ENCODE assay signal across 10 cellular contexts in genomic region chr2:218894168-218895157, GRCh38. TPM values are rescaled to one million over a fixed set of nuclear protein-coding genes. Genes with fewer than 3 reads are reported as not detected.
A peak's percentile ranks its signal among the peaks of the same experiment; 100 is the strongest.
DNase-seq lines count a peak whose midpoint lies in the region; ATAC-seq and TF ChIP-seq lines count a peak whose summit lies in the region.
"Had no signal": no experiment of that assay in that cellular context is flagged by ENCODE, and none has a peak within 500 bp of the region (broad histone marks: within the 10 kb centered on the region; RNA-seq: fewer than 3 reads in every experiment).

No MANE protein-coding gene starts in this region.

- H2AFZ ChIP-seq in OCI-LY3 (ENCODE audit: low read depth, low read length): no peak overlapping the region

- peak overlapping the region; percentile 99; the same call in 1 of the 2 replicates for H3K27ac ChIP-seq in OCI-LY3 (ENCODE audit: low read length)

- H3K9me3 Mint-ChIP-seq in endothelial cell (ENCODE audit: unreplicated experiment): no peaks in the 10 kb centered on the region
- H3K9me3 Mint-ChIP-seq in stimulated activated memory B cell treated with anti-CD40 and anti-IgM and Interleukin-4, amounts not matched to agents 10 μg/mL and 1 μg/mL and 100 μg/mL, for 72 hours: no peaks in the 10 kb centered on the region

- peak overlapping the region; percentile 76 for H3K4me2 ChIP-seq in OCI-LY3 (ENCODE audit: low read length)

- H4K20me1 ChIP-seq in OCI-LY3 (ENCODE audit: insufficient read depth, low read length): no peaks in the 10 kb centered on the region

- peak overlapping the region; percentile 71; the same call in 1 of the 2 replicates for H3K4me3 ChIP-seq in OCI-LY3 (ENCODE audit: low read length)

- peak overlapping the region; percentile 30 for H3K27ac Mint-ChIP-seq in endothelial cell (ENCODE audit: unreplicated experiment)
- peak overlapping the region; percentile 78 for H3K27ac Mint-ChIP-seq in stimulated activated memory B cell treated with anti-CD40 and anti-IgM and Interleukin-4, amounts not matched to agents 10 μg/mL and 1 μg/mL and 100 μg/mL, for 72 hours

- H3K36me3 ChIP-seq in OCI-LY3 (replicated peaks; ENCODE audit: low read depth, low read length): peaks cover 26% of the 10 kb centered on the region

- peaks cover 12% of the 10 kb centered on the region for H3K4me1 Mint-ChIP-seq in endothelial cell (ENCODE audit: unreplicated experiment)
- peaks cover 63% of the 10 kb centered on the region for H3K4me1 Mint-ChIP-seq in stimulated activated memory B cell treated with anti-CD40 and anti-IgM and Interleukin-4, amounts not matched to agents 10 μg/mL and 1 μg/mL and 100 μg/mL, for 72 hours

- ATAC-seq in stimulated activated memory B cell treated with anti-CD40 and anti-IgM and Interleukin-4, amounts not matched to agents 10 μg/mL and 1 μg/mL and 100 μg/mL, for 72 hours: no peak
- ATAC-seq in GM19035 (IDR thresholded peaks at IDR 0.05; ENCODE audit: unreplicated experiment) (no peak), HG03159 (IDR thresholded peaks at IDR 0.05; ENCODE audit: unreplicated experiment) (no peak)

- peaks cover 54% of the 10 kb centered on the region for H3K27me3 Mint-ChIP-seq in endothelial cell (ENCODE audit: unreplicated experiment)
- H3K27me3 Mint-ChIP-seq in stimulated activated memory B cell treated with anti-CD40 and anti-IgM and Interleukin-4, amounts not matched to agents 10 μg/mL and 1 μg/mL and 100 μg/mL, for 72 hours: no peaks in the 10 kb centered on the region

- DNase-seq in activated CD8-positive, alpha-beta memory T cell treated with anti-CD3 and anti-CD28 coated beads, Interleukin-2, amount 50 U/mL, for 48 hours: peak; percentile 58
- DNase-seq in activated CD8-positive, alpha-beta memory T cell treated with anti-CD3 and anti-CD28 coated beads for 24 hours: no peak
- no peak for DNase-seq in endothelial cell (ENCODE audit: low spot score)
- no peak for DNase-seq in AG08395 (ENCODE audit: low spot score)
- DNase-seq: aorta had no signal

- H3K4me3 Mint-ChIP-seq in endothelial cell (ENCODE audit: unreplicated experiment): peak overlapping the region; percentile 59
- H3K4me3 Mint-ChIP-seq in stimulated activated memory B cell treated with anti-CD40 and anti-IgM and Interleukin-4, amounts not matched to agents 10 μg/mL and 1 μg/mL and 100 μg/mL, for 72 hours: peak overlapping the region; percentile 55

- peaks cover 85% of the 10 kb centered on the region for H3K4me1 ChIP-seq in OCI-LY3 (ENCODE audit: low read length)

- H3K79me2 ChIP-seq in OCI-LY3 (ENCODE audit: low read length): no peaks in the 10 kb centered on the region

- peak overlapping the region; percentile 17; the same call in 1 of the 2 replicates for H3K9ac ChIP-seq in OCI-LY3 (ENCODE audit: low read length)

- TF ChIP-seq CTCF in OCI-LY3 (IDR thresholded peaks at IDR 0.05; ENCODE audit: low read depth, low read length) (no peak), endothelial cell (IDR thresholded peaks at IDR 0.05; ENCODE audit: unreplicated experiment) (no peak)

- peaks cover 9% of the 10 kb centered on the region for H3K36me3 Mint-ChIP-seq in endothelial cell (ENCODE audit: low read depth, unreplicated experiment)
- H3K36me3 Mint-ChIP-seq in stimulated activated memory B cell treated with anti-CD40 and anti-IgM and Interleukin-4, amounts not matched to agents 10 μg/mL and 1 μg/mL and 100 μg/mL, for 72 hours: no peaks in the 10 kb centered on the region

- H3K9me3 ChIP-seq in OCI-LY3 (ENCODE audit: insufficient read depth, low read length): no peaks in the 10 kb centered on the region

- no peaks in the 10 kb centered on the region for H3K27me3 ChIP-seq in OCI-LY3 (ENCODE audit: low read depth, low read length)

RNA-seq across cellular contexts. Expression of gene WNT10A, which starts 13.8 kb away (rescaled TPM):
- total RNA-seq in endothelial cell (ENCODE audit: unreplicated experiment): not detected
- total RNA-seq: aorta, subcutaneous adipose tissue had no signal

RNA-seq across cellular contexts. Expression of gene WNT6, which starts 34.9 kb away (rescaled TPM):
- total RNA-seq in endothelial cell (ENCODE audit: unreplicated experiment): not detected
